Comparison of ENCODE assay signal across 8 cellular contexts in the genomic region with DNA sequence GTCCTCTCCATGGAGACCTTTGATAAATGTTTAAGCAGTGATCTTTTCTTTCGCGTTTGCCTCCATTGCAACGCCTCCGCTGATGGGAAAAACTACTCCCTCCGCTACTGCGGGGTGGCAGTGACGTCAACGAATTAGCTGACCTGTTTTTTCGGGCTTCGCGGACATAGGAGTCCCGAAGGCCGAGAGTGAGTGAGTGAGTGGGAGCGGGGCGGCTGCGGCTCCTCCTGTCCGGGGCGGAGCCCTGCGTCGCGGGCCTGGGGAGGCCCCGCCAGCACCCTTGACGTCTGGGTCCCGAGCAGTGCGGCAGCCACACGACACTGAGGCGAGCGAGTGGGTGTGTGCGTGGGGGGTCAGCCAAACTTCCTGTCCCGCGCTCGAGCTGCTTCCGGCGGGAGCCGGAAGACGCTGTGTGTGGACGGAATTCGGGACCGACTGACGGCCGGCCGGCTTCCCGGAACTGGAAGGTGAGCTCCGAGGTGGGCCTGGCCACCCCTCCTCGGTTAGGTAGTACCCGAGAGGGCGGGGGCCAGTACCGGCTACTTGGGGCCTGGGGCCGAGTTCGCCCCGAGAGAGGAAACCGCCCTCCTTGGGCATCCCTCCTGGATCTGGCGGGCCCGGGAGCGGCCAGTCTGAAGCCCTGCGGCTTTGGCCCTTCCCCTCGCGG. TPM values are rescaled to one million over a fixed set of nuclear protein-coding genes. Genes with fewer than 3 reads are reported as not detected.
DNase-seq lines count a peak whose midpoint lies in the region; ATAC-seq and TF ChIP-seq lines count a peak whose summit lies in the region.

A gene with protein sequence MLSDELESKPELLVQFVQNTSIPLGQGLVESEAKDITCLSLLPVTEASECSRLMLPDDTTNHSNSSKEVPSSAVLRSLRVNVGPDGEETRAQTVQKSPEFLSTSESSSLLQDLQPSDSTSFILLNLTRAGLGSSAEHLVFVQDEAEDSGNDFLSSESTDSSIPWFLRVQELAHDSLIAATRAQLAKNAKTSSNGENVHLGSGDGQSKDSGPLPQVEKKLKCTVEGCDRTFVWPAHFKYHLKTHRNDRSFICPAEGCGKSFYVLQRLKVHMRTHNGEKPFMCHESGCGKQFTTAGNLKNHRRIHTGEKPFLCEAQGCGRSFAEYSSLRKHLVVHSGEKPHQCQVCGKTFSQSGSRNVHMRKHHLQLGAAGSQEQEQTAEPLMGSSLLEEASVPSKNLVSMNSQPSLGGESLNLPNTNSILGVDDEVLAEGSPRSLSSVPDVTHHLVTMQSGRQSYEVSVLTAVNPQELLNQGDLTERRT (plus strand): TSS at position 411 of the 667 bp plus-strand sequence. CDS start 5,317 bp downstream, outside the sequence.

- H3K27ac ChIP-seq in H9 (ENCODE audit: insufficient read length, low read depth, low read length), result peak within 1 kb of the TSS; percentile 60

- no peak for TF ChIP-seq CTCF in H9 (conservative IDR thresholded peaks at IDR 0.05)
- TF ChIP-seq CTCF in fibroblast of the aortic adventitia (IDR thresholded peaks at IDR 0.05; ENCODE audit: insufficient read depth, low read length), result no peak
- no peak for TF ChIP-seq CTCF in nephron progenitor cell (IDR thresholded peaks at IDR 0.05)

- H2BK120ac ChIP-seq in H9 (ENCODE audit: low read depth, low read length, poor library complexity, severe bottlenecking), result no peak within 1 kb of the TSS

- H4K91ac ChIP-seq in H9 (ENCODE audit: insufficient read length, low read depth, low read length), result no peak within 1 kb of the TSS

- H3K27me3 ChIP-seq in H9 (ENCODE audit: insufficient read depth, low read length) (no peaks in the 10 kb centered on the region), MG63 (no peaks in the 10 kb centered on the region)

- H3K79me2 ChIP-seq in H9 (ENCODE audit: insufficient read depth, low read length), result peaks cover 10% of the 10 kb centered on the region; the same call in 1 of the 2 replicates

- H3K4me3 ChIP-seq in MG63 (peak within 1 kb of the TSS; percentile 66), fibroblast of the aortic adventitia (ENCODE audit: low read depth, low read length) (peak within 1 kb of the TSS; percentile 80)

- peak within 1 kb of the TSS; percentile 91 for H3K4me2 ChIP-seq in H9 (ENCODE audit: insufficient read depth, insufficient read length, low read length)

- H3K9ac ChIP-seq in H9 (ENCODE audit: extremely low read depth, insufficient read length, low read length), result peak within 1 kb of the TSS; percentile 85

- peak within 1 kb of the TSS; percentile 85 to 97 (median 90) for H3K27ac Mint-ChIP-seq in H9
- peak within 1 kb of the TSS; percentile 99 for H3K27ac Mint-ChIP-seq in nephron progenitor cell
- H3K27ac Mint-ChIP-seq in stimulated activated naive CD8-positive, alpha-beta T cell treated with anti-CD3 and anti-CD28 coated beads, Interleukin-15, amount 100 ng/mL, for 72 hours, result peak within 1 kb of the TSS; percentile 98 to 99

- H3K23ac ChIP-seq in H9 (ENCODE audit: insufficient read length, low read depth, low read length), result no peak within 1 kb of the TSS

- H3K23me2 ChIP-seq in H9 (ENCODE audit: insufficient read length, low read depth, low read length, poor library complexity, severe bottlenecking), result peaks cover 13% of the 10 kb centered on the region

- H3K18ac ChIP-seq in H9 (ENCODE audit: insufficient read length, low read depth, low read length), result peak within 1 kb of the TSS; percentile 77

- peaks cover 6% of the 10 kb centered on the region for H3K79me1 ChIP-seq in H9 (ENCODE audit: insufficient read depth, low read depth, low read length, poor library complexity, severe bottlenecking)

- no peak within 1 kb of the TSS for H2AK5ac ChIP-seq in H9 (ENCODE audit: insufficient read length, low read length)

- H2BK12ac ChIP-seq in H9 (ENCODE audit: insufficient read length, low read depth, low read length), result no peak within 1 kb of the TSS

- peak; percentile 100 for ATAC-seq in stimulated activated naive CD8-positive, alpha-beta T cell treated with anti-CD3 and anti-CD28 coated beads, Interleukin-15, amount 100 ng/mL, for 72 hours

- H3K4me1 Mint-ChIP-seq in H9 (peaks cover 19 to 21% of the 10 kb centered on the region in 2 experiments), nephron progenitor cell (peaks cover 43% of the 10 kb centered on the region)
- peaks cover 50% of the 10 kb centered on the region for H3K4me1 Mint-ChIP-seq in stimulated activated naive CD8-positive, alpha-beta T cell treated with anti-CD3 and anti-CD28 coated beads, Interleukin-15, amount 100 ng/mL, for 72 hours

- no peak within 1 kb of the TSS for H2BK20ac ChIP-seq in H9 (ENCODE audit: low read depth, low read length, poor library complexity, severe bottlenecking)

- no peaks in the 10 kb centered on the region; the same call in 1 of the 2 replicates for H3K36me3 ChIP-seq in MG63

- H2AFZ ChIP-seq in H9 (ENCODE audit: low read length), result peak within 1 kb of the TSS; percentile 76

- H4K20me1 ChIP-seq in H9 (ENCODE audit: control insufficient read depth, insufficient read depth, insufficient read length), result no peaks in the 10 kb centered on the region

- no peak within 1 kb of the TSS for H3K4ac ChIP-seq in H9 (ENCODE audit: low read depth, low read length)

- H3K27me3 Mint-ChIP-seq in H9 (ENCODE audit: low read depth), result no peaks in the 10 kb centered on the region
- H3K27me3 Mint-ChIP-seq in nephron progenitor cell (ENCODE audit: low read depth, poor library complexity), result no peaks in the 10 kb centered on the region
- no peaks in the 10 kb centered on the region for H3K27me3 Mint-ChIP-seq in stimulated activated naive CD8-positive, alpha-beta T cell treated with anti-CD3 and anti-CD28 coated beads, Interleukin-15, amount 100 ng/mL, for 72 hours

- no peak within 1 kb of the TSS for H3T11ph ChIP-seq in H9 (ENCODE audit: low read length)

- no peak within 1 kb of the TSS for H2BK15ac ChIP-seq in H9 (ENCODE audit: low read depth, low read length)

- H3K56ac ChIP-seq in H9 (ENCODE audit: insufficient read length, low read depth, low read length), result no peak within 1 kb of the TSS

- H3K36me3 Mint-ChIP-seq in H9 (ENCODE audit: insufficient read depth in 1 of 3, low read depth in 3 of 3) (peaks cover 0 to 6% (median 4%) of the 10 kb centered on the region in 3 experiments; a peak in 4 of 7 replicates), nephron progenitor cell (ENCODE audit: low read depth) (peaks cover 15% of the 10 kb centered on the region)

- peak within 1 kb of the TSS; percentile 84 for H3K14ac ChIP-seq in H9 (ENCODE audit: insufficient read depth, low read length)

- peak within 1 kb of the TSS; percentile 86 to 91 for H3K4me3 Mint-ChIP-seq in H9
- peak within 1 kb of the TSS; percentile 95 for H3K4me3 Mint-ChIP-seq in nephron progenitor cell
- peak within 1 kb of the TSS; percentile 88 to 93 for H3K4me3 Mint-ChIP-seq in stimulated activated naive CD8-positive, alpha-beta T cell treated with anti-CD3 and anti-CD28 coated beads, Interleukin-15, amount 100 ng/mL, for 72 hours

- no peak within 1 kb of the TSS for H2BK5ac ChIP-seq in H9 (ENCODE audit: insufficient read length, low read length)

- no CpG with 5 or more reads among the region's 58 CpGs for WGBS in H9 (ENCODE audit: extremely low coverage, insufficient read length, low lambda C conversion rate)

- DNase-seq in ELR (ENCODE audit: low read depth) (peak; percentile 98), H9 (peak; percentile 88), MG63 (peak; percentile 95), SHP77 treated with DMSO at 0.1 percent for 48 hours (lab: John Stamatoyannopoulos, UW) (peak; percentile 88), fibroblast of the aortic adventitia (ENCODE audit: low read depth) (peak; percentile 95), nephron progenitor cell (peak; percentile 85)
- peak; percentile 96 for DNase-seq in activated effector memory CD4-positive, alpha-beta T cell treated with anti-CD3 and anti-CD28 coated beads, Interleukin-2, amount 50 U/mL, for 16 hours
- peak; percentile 85 to 95 for DNase-seq in stimulated activated naive CD8-positive, alpha-beta T cell treated with anti-CD3 and anti-CD28 coated beads, Interleukin-15, amount 100 ng/mL, for 72 hours

- no peak within 1 kb of the TSS for H4K8ac ChIP-seq in H9 (replicated peaks; ENCODE audit: insufficient read length, low read depth, low read length)

- H3K4me1 ChIP-seq in H9 (ENCODE audit: insufficient read depth, low read length), result no peaks in the 10 kb centered on the region

- no peak within 1 kb of the TSS for H4K5ac ChIP-seq in H9 (ENCODE audit: insufficient read length, low read depth, low read length)

- H3K9me3 ChIP-seq in H9 (ENCODE audit: control insufficient read depth, low read depth, low read length) (no peaks in the 10 kb centered on the region), MG63 (no peaks in the 10 kb centered on the region)

- H3K9me3 Mint-ChIP-seq in H9 (no peaks in the 10 kb centered on the region; a peak in 1 of 5 replicates), nephron progenitor cell (no peaks in the 10 kb centered on the region)
- H3K9me3 Mint-ChIP-seq in stimulated activated naive CD8-positive, alpha-beta T cell treated with anti-CD3 and anti-CD28 coated beads, Interleukin-15, amount 100 ng/mL, for 72 hours, result no peaks in the 10 kb centered on the region

RNA-seq across cellular contexts. Expression of the gene that starts here (rescaled TPM):
- 24.5 and 28.1 TPM in 2 replicates for total RNA-seq in H9 (2021)
- total RNA-seq in MG63 (2014; rRNA removed; shearing (Covaris generic); ENCODE audit: low replicate concordance), result 50.9 and 68.0 TPM in 2 replicates
- 52.6 and 73.6 TPM in 2 replicates for total RNA-seq in fibroblast of the aortic adventitia (ENCODE audit: low replicate concordance)

Comparison
In these comparisons a context has a peak if more than half of its experiments do, and no peak if none do; other contexts are left out.
1. Peak in every context shown above with its lines: DNase-seq, ATAC-seq, H3K4me3 ChIP-seq and H3K27ac ChIP-seq.